11 cellular contexts compared by ENCODE assay signal in the genomic region with DNA sequence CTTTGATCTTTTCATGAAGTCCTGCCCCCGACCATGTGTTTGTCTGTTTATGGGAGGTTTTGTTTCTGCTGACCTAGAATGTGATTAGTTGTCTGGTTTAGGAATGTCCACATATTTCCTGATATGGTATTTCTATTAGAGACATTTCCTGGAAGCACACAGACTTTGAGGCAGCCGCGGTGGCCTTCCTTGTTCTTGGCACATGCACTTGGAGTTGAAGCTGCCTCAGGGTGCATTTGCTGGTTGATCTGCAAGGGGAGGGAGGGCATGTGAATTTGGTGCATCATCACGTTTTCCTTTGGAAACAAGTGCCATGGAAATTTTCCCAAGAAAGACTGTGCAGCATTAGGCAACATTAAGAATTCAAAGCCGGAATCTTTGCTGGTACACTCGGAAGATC.
"Had no signal": no experiment of that assay in that cellular context is flagged by ENCODE, and none has a peak within 500 bp of the region (broad histone marks: within the 10 kb centered on the region; RNA-seq: fewer than 3 reads in every experiment).

No MANE protein-coding gene starts in this region.

- H2AFZ ChIP-seq: GM23248, GM23338 had no signal

- H3K4me1 ChIP-seq: HAP-1 had no signal

- H3K27ac ChIP-seq: GM23248 had no signal

- H3K4me2 ChIP-seq: GM23338 had no signal

- H3K9me3 ChIP-seq: HAP-1 had no signal

- H3K36me3 ChIP-seq: HAP-1 had no signal

- H3K4me3 ChIP-seq: GM23248, GM23338, HAP-1 had no signal

- ATAC-seq: GM23338, HCT116 had no signal

- FAIRE-seq: H1, H54 had no signal

- H3K9ac ChIP-seq: GM23248 had no signal

- DNase-seq: GM23248, GOT3, H7, H9, HCEC 1CT, HFFc6 had no signal
